Comparison of ENCODE assay signal across 2 cellular contexts in genomic region chr13:113914333-113915011, GRCh38.
TF ChIP-seq lines count a peak whose summit lies in the region.

No MANE protein-coding gene starts in this region.

TF ChIP-seq in IMR-90, 13 proteins besides CTCF, POLR2A, EP300 and RAD21:
- TF ChIP-seq NFE2L2 (IDR thresholded peaks at IDR 0.05; ENCODE audit: low read depth, low read length) (no peak), MXI1 (IDR thresholded peaks at IDR 0.05; ENCODE audit: borderline replicate concordance, low read depth, low read length) (no peak), RCOR1 (IDR thresholded peaks at IDR 0.05; ENCODE audit: insufficient replicate concordance, low read length) (no peak), ELK1 (IDR thresholded peaks at IDR 0.05; ENCODE audit: borderline replicate concordance, low read depth, low read length) (no peak), RFX5 (IDR thresholded peaks at IDR 0.05; ENCODE audit: low read depth, low read length) (no peak), FOS (IDR thresholded peaks at IDR 0.05; ENCODE audit: low read depth, low read length) (no peak)

TF ChIP-seq in H1, 55 proteins besides CTCF, POLR2A, EP300 and RAD21:
- TF ChIP-seq NANOG (IDR thresholded peaks at IDR 0.05; ENCODE audit: insufficient read depth, low read depth, low read length, poor library complexity, severe bottlenecking) (no peak), USF2 (IDR thresholded peaks at IDR 0.05; ENCODE audit: low read length) (no peak), CREB1 (IDR thresholded peaks at IDR 0.05) (no peak), GABPA (IDR thresholded peaks at IDR 0.05; ENCODE audit: borderline replicate concordance, insufficient read depth, low read length) (no peak), HDAC6 (IDR thresholded peaks at IDR 0.05; ENCODE audit: low read depth, low read length) (no peak), FOSL1 (IDR thresholded peaks at IDR 0.05; ENCODE audit: insufficient read depth, low read depth, low read length) (no peak), KDM1A (IDR thresholded peaks at IDR 0.05; ENCODE audit: borderline replicate concordance, low read length) (no peak)
